8 cellular contexts compared by ENCODE assay signal in the genomic region with DNA sequence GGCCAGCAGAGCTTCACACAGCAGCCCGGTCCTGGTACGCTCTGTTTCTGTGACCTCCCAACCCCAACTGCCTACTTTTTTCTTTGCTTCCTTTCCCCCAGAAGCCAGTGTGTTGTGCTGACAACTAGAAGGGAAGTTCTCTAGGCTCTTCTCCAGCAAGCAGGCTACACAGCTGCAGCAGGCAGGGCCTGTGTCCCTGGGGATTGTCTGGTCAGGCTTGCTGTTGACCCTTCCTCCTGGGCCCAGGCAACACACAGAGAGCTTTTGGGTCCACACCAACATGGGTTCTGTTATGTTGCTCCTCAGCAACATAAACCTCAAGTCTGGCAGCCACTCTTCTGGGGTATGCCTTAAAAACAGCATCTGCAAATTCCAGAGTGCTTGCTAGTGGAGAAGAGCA. TPM values are rescaled to one million over a fixed set of nuclear protein-coding genes. Genes with fewer than 3 reads are reported as not detected.
A peak's percentile ranks its signal among the peaks of the same experiment; 100 is the strongest.
DNase-seq lines count a peak whose midpoint lies in the region; ATAC-seq and TF ChIP-seq lines count a peak whose summit lies in the region.

No MANE protein-coding gene starts in this region.

- no peaks in the 10 kb centered on the region for H3K36me3 ChIP-seq in SJCRH30
- peaks cover 3 to 25% of the 10 kb centered on the region in 2 experiments for H3K36me3 ChIP-seq in mesenchymal stem cell (ENCODE audit: control insufficient read depth in 1 of 2, insufficient read depth in 2 of 2, low read depth in 1 of 2, low read length in 2 of 2)

- 54% methylated on average over 2 of the region's 2 CpGs for WGBS in mesenchymal stem cell

- peak overlapping the region; percentile 56 for H3K9ac ChIP-seq in mesenchymal stem cell (ENCODE audit: low read length)

- no peak overlapping the region for H3K4me2 ChIP-seq in mesenchymal stem cell (ENCODE audit: low read length, poor library complexity, severe bottlenecking)

- H3K4me3 ChIP-seq in SJCRH30, result no peak overlapping the region
- no peak overlapping the region for H3K4me3 ChIP-seq in fibroblast of mammary gland (ENCODE audit: control insufficient read depth, low read depth, low read length)
- no peak overlapping the region for H3K4me3 ChIP-seq in mesenchymal stem cell (ENCODE audit: insufficient read depth in 1 of 2, low read depth in 1 of 2, low read length in 2 of 2)

- ATAC-seq in GM21723 (IDR thresholded peaks at IDR 0.05; ENCODE audit: unreplicated experiment), result no peak

- TF ChIP-seq CTCF in fibroblast of mammary gland (conservative IDR thresholded peaks at IDR 0.05; ENCODE audit: control insufficient read depth, insufficient read depth, low read depth, low read length), result no peak

- no peak overlapping the region for H2BK5ac ChIP-seq in mesenchymal stem cell (ENCODE audit: low read depth, low read length, poor library complexity, severe bottlenecking)

- no peak overlapping the region for H2AK5ac ChIP-seq in mesenchymal stem cell (ENCODE audit: low read length, severe bottlenecking)

- H3K79me1 ChIP-seq in mesenchymal stem cell (replicated peaks; ENCODE audit: low read length, poor library complexity, severe bottlenecking), result no peaks in the 10 kb centered on the region

- no peak overlapping the region for H2BK120ac ChIP-seq in mesenchymal stem cell (ENCODE audit: low read depth, low read length)

- H3K14ac ChIP-seq in mesenchymal stem cell (ENCODE audit: low read length in 2 of 2), result no peak overlapping the region

- H4K8ac ChIP-seq in mesenchymal stem cell (ENCODE audit: low read length), result no peak overlapping the region

- peaks cover 42% of the 10 kb centered on the region for H3K4me1 ChIP-seq in SJCRH30
- peaks cover 1% of the 10 kb centered on the region for H3K4me1 ChIP-seq in mesenchymal stem cell (ENCODE audit: control insufficient read depth, insufficient read depth, low read depth, low read length)

- DNase-seq in SJCRH30, result peak; percentile 53 to 70
- DNase-seq in fibroblast of mammary gland (ENCODE audit: low read depth), result peak; percentile 73
- peak; percentile 22 for DNase-seq in mesenchymal stem cell
- DNase-seq in stromal cell of bone marrow (ENCODE audit: low read depth), result peak; percentile 43
- DNase-seq in DMS114 treated with DMSO at 0.1 percent for 48 hours (lab: John Stamatoyannopoulos, UW; ENCODE audit: unreplicated experiment), result no peak
- no peak for DNase-seq in GDM1 (lab: John Stamatoyannopoulos, UW)
- DNase-seq in iPS-NIHi7 (ENCODE audit: extremely low spot score), result no peak

- peak overlapping the region in 1 of 2 experiments; percentile 18 for H2BK12ac ChIP-seq in mesenchymal stem cell (ENCODE audit: low read length in 2 of 2)

- H3K27ac ChIP-seq in SJCRH30 (peak overlapping the region; percentile 9; the same call in 1 of the 2 replicates), mesenchymal stem cell (ENCODE audit: low read length, poor library complexity, severe bottlenecking) (no peak overlapping the region)

- H3K9me3 ChIP-seq in SJCRH30 (replicated peaks), result no peaks in the 10 kb centered on the region
- no peaks in the 10 kb centered on the region for H3K9me3 ChIP-seq in mesenchymal stem cell (ENCODE audit: control insufficient read depth, low read length)

- no peaks in the 10 kb centered on the region for H3K27me3 ChIP-seq in SJCRH30
- no peaks in the 10 kb centered on the region for H3K27me3 ChIP-seq in mesenchymal stem cell (ENCODE audit: control insufficient read depth in 1 of 2, insufficient read depth in 1 of 2, low read length in 2 of 2)

- H3K23ac ChIP-seq in mesenchymal stem cell (ENCODE audit: low read length in 2 of 2), result no peak overlapping the region

- peak overlapping the region in 1 of 2 experiments; percentile 30 for H3K18ac ChIP-seq in mesenchymal stem cell (ENCODE audit: low read depth in 1 of 2, low read length in 2 of 2)

- no peak overlapping the region for H4K91ac ChIP-seq in mesenchymal stem cell (ENCODE audit: low read length)

- H2AFZ ChIP-seq in mesenchymal stem cell (ENCODE audit: low read depth, low read length), result no peak overlapping the region

- no peak overlapping the region for H2BK15ac ChIP-seq in mesenchymal stem cell (ENCODE audit: low read depth, poor library complexity, severe bottlenecking)

- H3K4ac ChIP-seq in mesenchymal stem cell (ENCODE audit: low read depth in 1 of 2, low read length in 2 of 2), result no peak overlapping the region

RNA-seq across cellular contexts. Expression of gene TSPAN3, which starts 36.2 kb away (rescaled TPM):
- total RNA-seq in SJCRH30 (2014; rRNA removed; shearing (Covaris generic)), result 463 and 473 TPM in 2 replicates
- 226 TPM for polyA plus RNA-seq in mesenchymal stem cell (2013, experiment 1 of 2)
- polyA plus RNA-seq in mesenchymal stem cell (2013, experiment 2 of 2), result 236 TPM

Comparison
In these comparisons a context has a peak if more than half of its experiments do, and no peak if none do; other contexts are left out.
1. DNase-seq: peak in SJCRH30 (2 of 2), fibroblast of mammary gland (single experiment), mesenchymal stem cell (single experiment) and stromal cell of bone marrow (single experiment); none in DMS114 treated with DMSO at 0.1 percent for 48 hours (single experiment), GDM1 (single experiment) and iPS-NIHi7 (single experiment).